2 cellular contexts compared by ENCODE assay signal in the genomic region with DNA sequence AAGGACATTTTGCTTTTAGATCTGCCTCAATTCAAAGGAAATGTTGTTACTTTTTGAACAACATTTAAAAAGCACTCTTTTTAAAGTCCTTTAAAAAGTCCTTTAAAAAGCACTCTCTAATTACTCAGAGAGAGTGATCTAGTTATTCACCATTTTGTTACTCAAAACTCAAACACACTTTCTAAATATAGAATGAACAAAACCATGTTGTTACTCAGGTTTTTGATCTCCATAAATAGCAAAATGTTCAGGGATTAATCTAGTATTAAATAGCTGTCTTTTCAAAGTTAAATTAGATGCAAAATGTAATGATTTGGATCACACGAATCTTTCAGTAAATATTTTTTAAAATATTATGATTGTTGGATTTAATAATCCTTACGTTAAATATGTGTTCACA.
A peak's percentile ranks its signal among the peaks of the same experiment; 100 is the strongest.
TF ChIP-seq lines count a peak whose summit lies in the region.

No MANE protein-coding gene starts in this region.

TF ChIP-seq in IMR-90, 13 proteins besides CTCF, POLR2A, EP300 and RAD21:
- TF ChIP-seq BHLHE40 (IDR thresholded peaks at IDR 0.05; ENCODE audit: low read depth, low read length), result no peak
- TF ChIP-seq FOS (IDR thresholded peaks at IDR 0.05; ENCODE audit: low read depth, low read length), result no peak
- no peak for TF ChIP-seq CHD1 (IDR thresholded peaks at IDR 0.05; ENCODE audit: low read depth, low read length)
- TF ChIP-seq CEBPB (IDR thresholded peaks at IDR 0.05; ENCODE audit: low read depth, low read length), result no peak
- TF ChIP-seq RCOR1 (IDR thresholded peaks at IDR 0.05; ENCODE audit: insufficient replicate concordance, low read length), result no peak
- TF ChIP-seq RFX5 (IDR thresholded peaks at IDR 0.05; ENCODE audit: low read depth, low read length), result no peak
TF ChIP-seq in IMR-90: peak in this region for 0.

TF ChIP-seq in GM12878, 131 proteins besides CTCF, POLR2A, EP300 and RAD21:
- TF ChIP-seq SREBF2 (IDR thresholded peaks at IDR 0.05; ENCODE audit: low read length) (no peak), ZNF24 (IDR thresholded peaks at IDR 0.05) (no peak), MYB (IDR thresholded peaks at IDR 0.05; ENCODE audit: borderline replicate concordance, low read depth, low read length) (no peak), NFXL1 (IDR thresholded peaks at IDR 0.05; ENCODE audit: borderline replicate concordance) (no peak), ATF7 (IDR thresholded peaks at IDR 0.05; ENCODE audit: low read depth) (no peak), MXI1 (IDR thresholded peaks at IDR 0.05; ENCODE audit: low read depth, low read length) (no peak), NR2C2 (IDR thresholded peaks at IDR 0.05; ENCODE audit: borderline replicate concordance, control insufficient read depth, insufficient read length, low read depth) (no peak), EGR1 (IDR thresholded peaks at IDR 0.05; ENCODE audit: borderline replicate concordance in 1 of 2, low read depth in 2 of 2, low read length in 2 of 2) (no peak), ASH2L (IDR thresholded peaks at IDR 0.05; ENCODE audit: borderline replicate concordance, low read depth) (no peak), YY1 (IDR thresholded peaks at IDR 0.05; ENCODE audit: low read depth, low read length) (no peak), JUNB (IDR thresholded peaks at IDR 0.05) (peak; percentile 19; the same call in 1 of the 2 replicates), JUND (IDR thresholded peaks at IDR 0.05; ENCODE audit: low read depth, low read length) (no peak), MEF2A (IDR thresholded peaks at IDR 0.05; ENCODE audit: insufficient read depth, low read depth, low read length) (0 out of 2 replicates have a peak, but pooled peaks have one; percentile 63), NRF1 (conservative IDR thresholded peaks at IDR 0.05; ENCODE audit: low read depth, low read length) (no peak), TCF3 (IDR thresholded peaks at IDR 0.05; ENCODE audit: borderline replicate concordance, insufficient read depth, low read depth, low read length) (no peak), IKZF2 (IDR thresholded peaks at IDR 0.05) (no peak), SMAD5 (IDR thresholded peaks at IDR 0.05; ENCODE audit: low read depth) (no peak), MEF2B (IDR thresholded peaks at IDR 0.05; ENCODE audit: partially characterized antibody, poor library complexity, severe bottlenecking) (peak; percentile 51)
- TF ChIP-seq, protein P1, sequence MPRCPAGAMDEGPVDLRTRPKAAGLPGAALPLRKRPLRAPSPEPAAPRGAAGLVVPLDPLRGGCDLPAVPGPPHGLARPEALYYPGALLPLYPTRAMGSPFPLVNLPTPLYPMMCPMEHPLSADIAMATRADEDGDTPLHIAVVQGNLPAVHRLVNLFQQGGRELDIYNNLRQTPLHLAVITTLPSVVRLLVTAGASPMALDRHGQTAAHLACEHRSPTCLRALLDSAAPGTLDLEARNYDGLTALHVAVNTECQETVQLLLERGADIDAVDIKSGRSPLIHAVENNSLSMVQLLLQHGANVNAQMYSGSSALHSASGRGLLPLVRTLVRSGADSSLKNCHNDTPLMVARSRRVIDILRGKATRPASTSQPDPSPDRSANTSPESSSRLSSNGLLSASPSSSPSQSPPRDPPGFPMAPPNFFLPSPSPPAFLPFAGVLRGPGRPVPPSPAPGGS (IDR thresholded peaks at IDR 0.05; ENCODE audit: borderline replicate concordance, insufficient read depth, low read depth, low read length, poor library complexity, severe bottlenecking), result no peak
- TF ChIP-seq, protein P2, sequence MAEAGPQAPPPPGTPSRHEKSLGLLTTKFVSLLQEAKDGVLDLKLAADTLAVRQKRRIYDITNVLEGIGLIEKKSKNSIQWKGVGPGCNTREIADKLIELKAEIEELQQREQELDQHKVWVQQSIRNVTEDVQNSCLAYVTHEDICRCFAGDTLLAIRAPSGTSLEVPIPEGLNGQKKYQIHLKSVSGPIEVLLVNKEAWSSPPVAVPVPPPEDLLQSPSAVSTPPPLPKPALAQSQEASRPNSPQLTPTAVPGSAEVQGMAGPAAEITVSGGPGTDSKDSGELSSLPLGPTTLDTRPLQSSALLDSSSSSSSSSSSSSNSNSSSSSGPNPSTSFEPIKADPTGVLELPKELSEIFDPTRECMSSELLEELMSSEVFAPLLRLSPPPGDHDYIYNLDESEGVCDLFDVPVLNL (IDR thresholded peaks at IDR 0.05; ENCODE audit: low read depth, low read length), result no peak
- TF ChIP-seq, protein P3, sequence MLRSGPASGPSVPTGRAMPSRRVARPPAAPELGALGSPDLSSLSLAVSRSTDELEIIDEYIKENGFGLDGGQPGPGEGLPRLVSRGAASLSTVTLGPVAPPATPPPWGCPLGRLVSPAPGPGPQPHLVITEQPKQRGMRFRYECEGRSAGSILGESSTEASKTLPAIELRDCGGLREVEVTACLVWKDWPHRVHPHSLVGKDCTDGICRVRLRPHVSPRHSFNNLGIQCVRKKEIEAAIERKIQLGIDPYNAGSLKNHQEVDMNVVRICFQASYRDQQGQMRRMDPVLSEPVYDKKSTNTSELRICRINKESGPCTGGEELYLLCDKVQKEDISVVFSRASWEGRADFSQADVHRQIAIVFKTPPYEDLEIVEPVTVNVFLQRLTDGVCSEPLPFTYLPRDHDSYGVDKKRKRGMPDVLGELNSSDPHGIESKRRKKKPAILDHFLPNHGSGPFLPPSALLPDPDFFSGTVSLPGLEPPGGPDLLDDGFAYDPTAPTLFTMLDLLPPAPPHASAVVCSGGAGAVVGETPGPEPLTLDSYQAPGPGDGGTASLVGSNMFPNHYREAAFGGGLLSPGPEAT (IDR thresholded peaks at IDR 0.05; ENCODE audit: low read depth), result no peak
- TF ChIP-seq, protein P4, sequence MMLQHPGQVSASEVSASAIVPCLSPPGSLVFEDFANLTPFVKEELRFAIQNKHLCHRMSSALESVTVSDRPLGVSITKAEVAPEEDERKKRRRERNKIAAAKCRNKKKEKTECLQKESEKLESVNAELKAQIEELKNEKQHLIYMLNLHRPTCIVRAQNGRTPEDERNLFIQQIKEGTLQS (IDR thresholded peaks at IDR 0.05; ENCODE audit: borderline replicate concordance, extremely low read depth, low read depth, low read length), result no peak
